1 cellular context compared by ENCODE assay signal in genomic region chr5:150026682-150027172, GRCh38.
TF ChIP-seq lines count a peak whose summit lies in the region.

No MANE protein-coding gene starts in this region.

TF ChIP-seq in K562, 482 proteins besides CTCF, POLR2A, EP300 and RAD21 (continued from another document and continues in another):
- no peak for TF ChIP-seq ZNF280B (CRISPR knock-in tag; IDR thresholded peaks at IDR 0.05)
- TF ChIP-seq TCF3 (CRISPR knock-in tag; IDR thresholded peaks at IDR 0.05), result peak; percentile 94
- no peak for TF ChIP-seq ZNF766 (CRISPR knock-in tag; conservative IDR thresholded peaks at IDR 0.05)
- TF ChIP-seq FIP1L1 (IDR thresholded peaks at IDR 0.05; ENCODE audit: low read depth, low read length, poor library complexity, severe bottlenecking), result no peak
- no peak for TF ChIP-seq HDAC6 (IDR thresholded peaks at IDR 0.05; ENCODE audit: low read depth, low read length)
- no peak for TF ChIP-seq ELF1 (tag; IDR thresholded peaks at IDR 0.05)
- TF ChIP-seq ZFP30 (CRISPR knock-in tag; IDR thresholded peaks at IDR 0.05; ENCODE audit: borderline replicate concordance), result no peak
- no peak for TF ChIP-seq NFE2L1 (tag; IDR thresholded peaks at IDR 0.05; ENCODE audit: borderline replicate concordance, low read depth)
- TF ChIP-seq HNRNPK (IDR thresholded peaks at IDR 0.05; ENCODE audit: low read depth, low read length, poor library complexity, severe bottlenecking), result no peak
- TF ChIP-seq U2AF2 (optimal IDR thresholded peaks at IDR 0.05; ENCODE audit: low read depth, low read length), result no peak
- TF ChIP-seq ELF4 (CRISPR knock-in tag; IDR thresholded peaks at IDR 0.05), result no peak
- 0 out of 2 replicates have a peak, but pooled peaks have one; percentile 23 for TF ChIP-seq NCOA6 (IDR thresholded peaks at IDR 0.05)
- peak; percentile 29; the same call in 1 of the 2 replicates for TF ChIP-seq ATF7 (IDR thresholded peaks at IDR 0.05)
- peak; percentile 91 for TF ChIP-seq PRDM10 (IDR thresholded peaks at IDR 0.05; ENCODE audit: partially characterized antibody)
- no peak for TF ChIP-seq TSHZ1 (CRISPR knock-in tag; IDR thresholded peaks at IDR 0.05)
- TF ChIP-seq MGA (IDR thresholded peaks at IDR 0.05), result 0 out of 2 replicates have a peak, but pooled peaks have one; percentile 16
- TF ChIP-seq ZBTB9 (CRISPR knock-in tag; IDR thresholded peaks at IDR 0.05), result no peak
- peak; percentile 42; the same call in 1 of the 2 replicates for TF ChIP-seq VEZF1 (CRISPR knock-in tag; IDR thresholded peaks at IDR 0.05)
- TF ChIP-seq HCFC1 (IDR thresholded peaks at IDR 0.05; ENCODE audit: low read depth, low read length), result no peak
- no peak for TF ChIP-seq ZNF77 (CRISPR knock-in tag; IDR thresholded peaks at IDR 0.05)
- no peak for TF ChIP-seq ZNF583 (CRISPR knock-in tag; IDR thresholded peaks at IDR 0.05)
- TF ChIP-seq HDAC8 (tag; IDR thresholded peaks at IDR 0.05), result no peak
- no peak for TF ChIP-seq BRD9 (IDR thresholded peaks at IDR 0.05; ENCODE audit: low read depth, partially characterized antibody)
- TF ChIP-seq TRIM24 (IDR thresholded peaks at IDR 0.05), result peak; percentile 79 to 85
- TF ChIP-seq GABPB1 (CRISPR knock-in tag; IDR thresholded peaks at IDR 0.05), result no peak
